1 cellular context compared by ENCODE assay signal in genomic region chr2:8684885-8685696, GRCh38.
TF ChIP-seq lines count a peak whose summit lies in the region.

No MANE protein-coding gene starts in this region.

TF ChIP-seq in GM12878, 131 proteins besides CTCF, POLR2A, EP300 and RAD21 (continued from another document and continues in another):
- TF ChIP-seq, protein P1, sequence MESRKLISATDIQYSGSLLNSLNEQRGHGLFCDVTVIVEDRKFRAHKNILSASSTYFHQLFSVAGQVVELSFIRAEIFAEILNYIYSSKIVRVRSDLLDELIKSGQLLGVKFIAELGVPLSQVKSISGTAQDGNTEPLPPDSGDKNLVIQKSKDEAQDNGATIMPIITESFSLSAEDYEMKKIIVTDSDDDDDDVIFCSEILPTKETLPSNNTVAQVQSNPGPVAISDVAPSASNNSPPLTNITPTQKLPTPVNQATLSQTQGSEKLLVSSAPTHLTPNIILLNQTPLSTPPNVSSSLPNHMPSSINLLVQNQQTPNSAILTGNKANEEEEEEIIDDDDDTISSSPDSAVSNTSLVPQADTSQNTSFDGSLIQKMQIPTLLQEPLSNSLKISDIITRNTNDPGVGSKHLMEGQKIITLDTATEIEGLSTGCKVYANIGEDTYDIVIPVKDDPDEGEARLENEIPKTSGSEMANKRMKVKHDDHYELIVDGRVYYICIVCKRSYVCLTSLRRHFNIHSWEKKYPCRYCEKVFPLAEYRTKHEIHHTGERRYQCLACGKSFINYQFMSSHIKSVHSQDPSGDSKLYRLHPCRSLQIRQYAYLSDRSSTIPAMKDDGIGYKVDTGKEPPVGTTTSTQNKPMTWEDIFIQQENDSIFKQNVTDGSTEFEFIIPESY (IDR thresholded peaks at IDR 0.05): no peak
- TF ChIP-seq KLF5 (IDR thresholded peaks at IDR 0.05; ENCODE audit: partially characterized antibody) (no peak), NR2F1 (conservative IDR thresholded peaks at IDR 0.05) (no peak), KDM1A (IDR thresholded peaks at IDR 0.05; ENCODE audit: borderline replicate concordance) (no peak), ZBTB11 (CRISPR knock-in tag; IDR thresholded peaks at IDR 0.05) (no peak), WRNIP1 (IDR thresholded peaks at IDR 0.05; ENCODE audit: borderline replicate concordance, low read depth, low read length) (no peak), TARDBP (IDR thresholded peaks at IDR 0.05; ENCODE audit: borderline replicate concordance) (no peak), YY1 (IDR thresholded peaks at IDR 0.05; ENCODE audit: low read depth, low read length) (no peak), SREBF1 (IDR thresholded peaks at IDR 0.05; ENCODE audit: low read length) (no peak), ZSCAN29 (IDR thresholded peaks at IDR 0.05) (no peak), GABPA (IDR thresholded peaks at IDR 0.05; ENCODE audit: low read depth) (no peak), BMI1 (IDR thresholded peaks at IDR 0.05; ENCODE audit: borderline replicate concordance) (no peak; the same call in 1 of the 2 replicates), CREM (IDR thresholded peaks at IDR 0.05; ENCODE audit: low read depth) (no peak), KAT2A (conservative IDR thresholded peaks at IDR 0.05; ENCODE audit: control insufficient read depth, low read depth, low read length) (no peak), CREB1 (IDR thresholded peaks at IDR 0.05; ENCODE audit: low read depth) (no peak), EGR1 (IDR thresholded peaks at IDR 0.05; ENCODE audit: borderline replicate concordance in 1 of 2, low read depth in 2 of 2, low read length in 2 of 2) (no peak), DPF2 (IDR thresholded peaks at IDR 0.05) (no peak; the same call in 1 of the 2 replicates), MAX (IDR thresholded peaks at IDR 0.05; ENCODE audit: low read depth, low read length) (peak; percentile 53), ZBTB40 (IDR thresholded peaks at IDR 0.05; ENCODE audit: borderline replicate concordance) (no peak), RB1 (IDR thresholded peaks at IDR 0.05; ENCODE audit: borderline replicate concordance) (no peak; the same call in 1 of the 2 replicates), EZH2 (IDR thresholded peaks at IDR 0.05; ENCODE audit: borderline replicate concordance, control insufficient read depth, low read depth, low read length) (no peak), ZNF274 (IDR thresholded peaks at IDR 0.05; ENCODE audit: insufficient read depth, insufficient read length) (no peak), HDAC2 (IDR thresholded peaks at IDR 0.05) (no peak), SREBF2 (IDR thresholded peaks at IDR 0.05; ENCODE audit: low read length) (no peak), IRF5 (IDR thresholded peaks at IDR 0.05; ENCODE audit: borderline replicate concordance) (no peak), CBX5 (IDR thresholded peaks at IDR 0.05; ENCODE audit: low read depth) (no peak), LARP7 (IDR thresholded peaks at IDR 0.05) (no peak), CHD1 (IDR thresholded peaks at IDR 0.05; ENCODE audit: low read depth, low read length) (no peak), SMC3 (IDR thresholded peaks at IDR 0.05; ENCODE audit: borderline replicate concordance, low read length) (no peak), CHD2 (IDR thresholded peaks at IDR 0.05; ENCODE audit: borderline replicate concordance, low read depth, low read length) (no peak)
- TF ChIP-seq, protein P2, sequence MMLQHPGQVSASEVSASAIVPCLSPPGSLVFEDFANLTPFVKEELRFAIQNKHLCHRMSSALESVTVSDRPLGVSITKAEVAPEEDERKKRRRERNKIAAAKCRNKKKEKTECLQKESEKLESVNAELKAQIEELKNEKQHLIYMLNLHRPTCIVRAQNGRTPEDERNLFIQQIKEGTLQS (IDR thresholded peaks at IDR 0.05; ENCODE audit: borderline replicate concordance, extremely low read depth, low read depth, low read length): no peak
- TF ChIP-seq, protein P3, sequence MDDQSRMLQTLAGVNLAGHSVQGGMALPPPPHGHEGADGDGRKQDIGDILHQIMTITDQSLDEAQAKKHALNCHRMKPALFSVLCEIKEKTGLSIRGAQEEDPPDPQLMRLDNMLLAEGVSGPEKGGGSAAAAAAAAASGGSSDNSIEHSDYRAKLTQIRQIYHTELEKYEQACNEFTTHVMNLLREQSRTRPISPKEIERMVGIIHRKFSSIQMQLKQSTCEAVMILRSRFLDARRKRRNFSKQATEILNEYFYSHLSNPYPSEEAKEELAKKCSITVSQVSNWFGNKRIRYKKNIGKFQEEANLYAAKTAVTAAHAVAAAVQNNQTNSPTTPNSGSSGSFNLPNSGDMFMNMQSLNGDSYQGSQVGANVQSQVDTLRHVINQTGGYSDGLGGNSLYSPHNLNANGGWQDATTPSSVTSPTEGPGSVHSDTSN (IDR thresholded peaks at IDR 0.05; ENCODE audit: insufficient replicate concordance, low read depth, low read length): peak; percentile 38
- TF ChIP-seq, protein P4, sequence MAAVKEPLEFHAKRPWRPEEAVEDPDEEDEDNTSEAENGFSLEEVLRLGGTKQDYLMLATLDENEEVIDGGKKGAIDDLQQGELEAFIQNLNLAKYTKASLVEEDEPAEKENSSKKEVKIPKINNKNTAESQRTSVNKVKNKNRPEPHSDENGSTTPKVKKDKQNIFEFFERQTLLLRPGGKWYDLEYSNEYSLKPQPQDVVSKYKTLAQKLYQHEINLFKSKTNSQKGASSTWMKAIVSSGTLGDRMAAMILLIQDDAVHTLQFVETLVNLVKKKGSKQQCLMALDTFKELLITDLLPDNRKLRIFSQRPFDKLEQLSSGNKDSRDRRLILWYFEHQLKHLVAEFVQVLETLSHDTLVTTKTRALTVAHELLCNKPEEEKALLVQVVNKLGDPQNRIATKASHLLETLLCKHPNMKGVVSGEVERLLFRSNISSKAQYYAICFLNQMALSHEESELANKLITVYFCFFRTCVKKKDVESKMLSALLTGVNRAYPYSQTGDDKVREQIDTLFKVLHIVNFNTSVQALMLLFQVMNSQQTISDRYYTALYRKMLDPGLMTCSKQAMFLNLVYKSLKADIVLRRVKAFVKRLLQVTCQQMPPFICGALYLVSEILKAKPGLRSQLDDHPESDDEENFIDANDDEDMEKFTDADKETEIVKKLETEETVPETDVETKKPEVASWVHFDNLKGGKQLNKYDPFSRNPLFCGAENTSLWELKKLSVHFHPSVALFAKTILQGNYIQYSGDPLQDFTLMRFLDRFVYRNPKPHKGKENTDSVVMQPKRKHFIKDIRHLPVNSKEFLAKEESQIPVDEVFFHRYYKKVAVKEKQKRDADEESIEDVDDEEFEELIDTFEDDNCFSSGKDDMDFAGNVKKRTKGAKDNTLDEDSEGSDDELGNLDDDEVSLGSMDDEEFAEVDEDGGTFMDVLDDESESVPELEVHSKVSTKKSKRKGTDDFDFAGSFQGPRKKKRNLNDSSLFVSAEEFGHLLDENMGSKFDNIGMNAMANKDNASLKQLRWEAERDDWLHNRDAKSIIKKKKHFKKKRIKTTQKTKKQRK (IDR thresholded peaks at IDR 0.05; ENCODE audit: low read depth, low read length): no peak
- TF ChIP-seq, protein P5, sequence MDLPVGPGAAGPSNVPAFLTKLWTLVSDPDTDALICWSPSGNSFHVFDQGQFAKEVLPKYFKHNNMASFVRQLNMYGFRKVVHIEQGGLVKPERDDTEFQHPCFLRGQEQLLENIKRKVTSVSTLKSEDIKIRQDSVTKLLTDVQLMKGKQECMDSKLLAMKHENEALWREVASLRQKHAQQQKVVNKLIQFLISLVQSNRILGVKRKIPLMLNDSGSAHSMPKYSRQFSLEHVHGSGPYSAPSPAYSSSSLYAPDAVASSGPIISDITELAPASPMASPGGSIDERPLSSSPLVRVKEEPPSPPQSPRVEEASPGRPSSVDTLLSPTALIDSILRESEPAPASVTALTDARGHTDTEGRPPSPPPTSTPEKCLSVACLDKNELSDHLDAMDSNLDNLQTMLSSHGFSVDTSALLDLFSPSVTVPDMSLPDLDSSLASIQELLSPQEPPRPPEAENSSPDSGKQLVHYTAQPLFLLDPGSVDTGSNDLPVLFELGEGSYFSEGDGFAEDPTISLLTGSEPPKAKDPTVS (IDR thresholded peaks at IDR 0.05; ENCODE audit: low read depth, low read length): no peak
- TF ChIP-seq, protein P6, sequence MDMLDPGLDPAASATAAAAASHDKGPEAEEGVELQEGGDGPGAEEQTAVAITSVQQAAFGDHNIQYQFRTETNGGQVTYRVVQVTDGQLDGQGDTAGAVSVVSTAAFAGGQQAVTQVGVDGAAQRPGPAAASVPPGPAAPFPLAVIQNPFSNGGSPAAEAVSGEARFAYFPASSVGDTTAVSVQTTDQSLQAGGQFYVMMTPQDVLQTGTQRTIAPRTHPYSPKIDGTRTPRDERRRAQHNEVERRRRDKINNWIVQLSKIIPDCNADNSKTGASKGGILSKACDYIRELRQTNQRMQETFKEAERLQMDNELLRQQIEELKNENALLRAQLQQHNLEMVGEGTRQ (IDR thresholded peaks at IDR 0.05; ENCODE audit: borderline replicate concordance, low read depth, low read length): peak; percentile 12; the same call in 1 of the 2 replicates
- TF ChIP-seq, protein P7, sequence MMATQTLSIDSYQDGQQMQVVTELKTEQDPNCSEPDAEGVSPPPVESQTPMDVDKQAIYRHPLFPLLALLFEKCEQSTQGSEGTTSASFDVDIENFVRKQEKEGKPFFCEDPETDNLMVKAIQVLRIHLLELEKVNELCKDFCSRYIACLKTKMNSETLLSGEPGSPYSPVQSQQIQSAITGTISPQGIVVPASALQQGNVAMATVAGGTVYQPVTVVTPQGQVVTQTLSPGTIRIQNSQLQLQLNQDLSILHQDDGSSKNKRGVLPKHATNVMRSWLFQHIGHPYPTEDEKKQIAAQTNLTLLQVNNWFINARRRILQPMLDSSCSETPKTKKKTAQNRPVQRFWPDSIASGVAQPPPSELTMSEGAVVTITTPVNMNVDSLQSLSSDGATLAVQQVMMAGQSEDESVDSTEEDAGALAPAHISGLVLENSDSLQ (IDR thresholded peaks at IDR 0.05): no peak
